ENCODE assay signal across 10 cellular contexts in the genomic region with DNA sequence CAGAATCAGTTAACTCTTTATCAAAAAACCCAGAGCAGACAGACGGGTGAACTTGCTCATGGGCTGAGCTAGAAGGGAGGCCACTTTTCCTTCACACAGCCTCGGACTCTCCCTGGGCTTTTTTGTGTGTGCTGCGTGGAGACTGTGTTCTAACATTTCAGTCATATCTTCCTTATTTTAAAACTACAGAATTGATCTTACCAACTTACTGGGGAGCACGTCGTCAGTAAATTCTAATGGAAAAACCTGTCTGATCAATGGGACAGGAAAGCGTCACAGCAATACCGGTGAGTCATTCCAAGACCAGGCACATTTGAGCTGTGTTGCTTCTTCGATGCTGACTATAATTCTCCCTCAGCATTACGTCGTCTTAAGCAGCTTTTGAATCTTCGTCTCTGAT.
DNase-seq lines count a peak whose midpoint lies in the region; ATAC-seq and TF ChIP-seq lines count a peak whose summit lies in the region.
"Had no signal": no experiment of that assay in that cellular context is flagged by ENCODE, and none has a peak within 500 bp of the region (broad histone marks: within the 10 kb centered on the region; RNA-seq: fewer than 3 reads in every experiment).

No MANE protein-coding gene starts in this region.

- no peak for ATAC-seq in body of pancreas

- no peak overlapping the region for H3K23ac ChIP-seq in mesenchymal stem cell (ENCODE audit: low read length in 2 of 2)

- peaks cover 22% of the 10 kb centered on the region for H3K36me3 Mint-ChIP-seq in activated naive CD4-positive, alpha-beta T cell treated with anti-CD3 and anti-CD28 coated beads, Interleukin-2, amount 10 ng/mL, durations not matched to agents 7 days and 5 days

- H3K27ac Mint-ChIP-seq in activated naive CD4-positive, alpha-beta T cell treated with anti-CD3 and anti-CD28 coated beads, Interleukin-2, amount 10 ng/mL, durations not matched to agents 7 days and 5 days, result peak overlapping the region; percentile 15

- H2AFZ ChIP-seq in mesenchymal stem cell (ENCODE audit: low read depth, low read length), result no peak overlapping the region

- H3K18ac ChIP-seq in mesenchymal stem cell (ENCODE audit: low read depth in 1 of 2, low read length in 2 of 2), result peak overlapping the region in 1 of 2 experiments; percentile 9

- TF ChIP-seq CTCF in body of pancreas (IDR thresholded peaks at IDR 0.05), result no peak

- H3K4ac ChIP-seq in mesenchymal stem cell (ENCODE audit: low read depth in 1 of 2, low read length in 2 of 2), result no peak overlapping the region

- H3K27me3 Mint-ChIP-seq in activated naive CD4-positive, alpha-beta T cell treated with anti-CD3 and anti-CD28 coated beads, Interleukin-2, amount 10 ng/mL, durations not matched to agents 7 days and 5 days, result no peaks in the 10 kb centered on the region

- TF ChIP-seq POLR2A in body of pancreas (IDR thresholded peaks at IDR 0.05), result no peak

- H3K4me2 ChIP-seq in mesenchymal stem cell (ENCODE audit: low read length, poor library complexity, severe bottlenecking), result no peak overlapping the region

- no peak overlapping the region for H2BK15ac ChIP-seq in mesenchymal stem cell (ENCODE audit: low read depth, poor library complexity, severe bottlenecking)

- H3K4me1 Mint-ChIP-seq in activated naive CD4-positive, alpha-beta T cell treated with anti-CD3 and anti-CD28 coated beads, Interleukin-2, amount 10 ng/mL, durations not matched to agents 7 days and 5 days, result peaks cover 30% of the 10 kb centered on the region

- no peak overlapping the region for H3K14ac ChIP-seq in mesenchymal stem cell (ENCODE audit: low read length in 2 of 2)

- WGBS in mesenchymal stem cell, result 56% methylated on average over 11 of the region's 11 CpGs
- 92 to 95% methylated on average over 11 of the region's 11 CpGs for WGBS in body of pancreas, 2 donors

- no peak overlapping the region for H3K9ac ChIP-seq in mesenchymal stem cell (ENCODE audit: low read length)

- H2BK120ac ChIP-seq in mesenchymal stem cell (ENCODE audit: low read depth, low read length), result no peak overlapping the region

- H2BK12ac ChIP-seq in mesenchymal stem cell (ENCODE audit: low read length in 2 of 2), result peak overlapping the region in 1 of 2 experiments; percentile 48

- CTCF ChIA-PET in activated naive CD4-positive, alpha-beta T cell treated with anti-CD3 and anti-CD28 coated beads, Interleukin-2, amount 10 ng/mL, durations not matched to agents 7 days and 5 days (lab: Charles Lee), result interaction anchor here (0.5 to 1.8 kb wide), 4 partner anchors 30 to 657 kb away, joined by 3 to 5 read pairs (median 3); no protein-coding TSS in a partner anchor

- H3K27me3 ChIP-seq in mesenchymal stem cell (ENCODE audit: control insufficient read depth in 1 of 2, insufficient read depth in 1 of 2, low read length in 2 of 2) (no peaks in the 10 kb centered on the region), body of pancreas (no peaks in the 10 kb centered on the region)

- peak overlapping the region; percentile 6 for H3K4me3 Mint-ChIP-seq in activated naive CD4-positive, alpha-beta T cell treated with anti-CD3 and anti-CD28 coated beads, Interleukin-2, amount 10 ng/mL, durations not matched to agents 7 days and 5 days

- H3K36me3 ChIP-seq in mesenchymal stem cell (ENCODE audit: control insufficient read depth in 1 of 2, insufficient read depth in 2 of 2, low read depth in 1 of 2, low read length in 2 of 2) (no peaks in the 10 kb centered on the region), body of pancreas (replicated peaks in 1 of 2; ENCODE audit: insufficient read depth in 1 of 2, low read depth in 2 of 2) (no peaks in the 10 kb centered on the region)

- DNase-seq in stimulated activated CD4-positive, alpha-beta T cell treated with anti-CD3 and anti-CD28 coated beads, Interleukin-15, amount 100 ng/mL, for 24 hours, result peak; percentile 70
- no peak for DNase-seq in stimulated activated CD4-positive, alpha-beta T cell treated with anti-CD3 and anti-CD28 coated beads, Interleukin-2, amount 100 ng/mL, for 48 hours
- DNase-seq in activated naive CD4-positive, alpha-beta T cell treated with anti-CD3 and anti-CD28 coated beads, Interleukin-2, amount 10 ng/mL, durations not matched to agents 7 days and 5 days, result peak; percentile 27
- DNase-seq in mesenchymal stem cell, result peak; percentile 83
- no peak for DNase-seq in KG1 (lab: John Stamatoyannopoulos, UW)
- DNase-seq in body of pancreas, result no peak
- no peak for DNase-seq in DMS153 (lab: John Stamatoyannopoulos, UW)
- DNase-seq in kidney tubule cell (ENCODE audit: low spot score), result no peak
- DNase-seq: H7, SHP77 treated with DMSO at 0.1 percent for 48 hours had no signal

- peaks cover 24% of the 10 kb centered on the region for H3K79me1 ChIP-seq in mesenchymal stem cell (replicated peaks; ENCODE audit: low read length, poor library complexity, severe bottlenecking)

- no peak overlapping the region for H3K27ac ChIP-seq in mesenchymal stem cell (ENCODE audit: low read length, poor library complexity, severe bottlenecking)
- H3K27ac ChIP-seq in body of pancreas, result no peak overlapping the region

- H2BK5ac ChIP-seq in mesenchymal stem cell (ENCODE audit: low read depth, low read length, poor library complexity, severe bottlenecking), result no peak overlapping the region

- H4K8ac ChIP-seq in mesenchymal stem cell (ENCODE audit: low read length), result no peak overlapping the region

- H3K9me3 ChIP-seq in mesenchymal stem cell (ENCODE audit: control insufficient read depth, low read length) (no peaks in the 10 kb centered on the region), body of pancreas (no peaks in the 10 kb centered on the region)

- H4K91ac ChIP-seq in mesenchymal stem cell (ENCODE audit: low read length), result no peak overlapping the region

- H3K9me3 Mint-ChIP-seq in activated naive CD4-positive, alpha-beta T cell treated with anti-CD3 and anti-CD28 coated beads, Interleukin-2, amount 10 ng/mL, durations not matched to agents 7 days and 5 days, result no peaks in the 10 kb centered on the region

- intact Hi-C loops in body of pancreas (cut with DNase I), result no loop called here

- peak overlapping the region; percentile 41 for H2AK5ac ChIP-seq in mesenchymal stem cell (ENCODE audit: low read length, severe bottlenecking)

- H3K4me1 ChIP-seq in mesenchymal stem cell (ENCODE audit: control insufficient read depth, insufficient read depth, low read depth, low read length) (peaks cover 7% of the 10 kb centered on the region), body of pancreas (peaks cover 84% of the 10 kb centered on the region)

- H3K4me3 ChIP-seq in mesenchymal stem cell (ENCODE audit: insufficient read depth in 1 of 2, low read depth in 1 of 2, low read length in 2 of 2) (no peak overlapping the region), body of pancreas (no peak overlapping the region)

Comparison
In these comparisons a context has a peak if more than half of its experiments do, and no peak if none do; other contexts are left out.
1. DNase-seq: peak in stimulated activated CD4-positive, alpha-beta T cell treated with anti-CD3 and anti-CD28 coated beads, Interleukin-15, amount 100 ng/mL, for 24 hours (single experiment), activated naive CD4-positive, alpha-beta T cell treated with anti-CD3 and anti-CD28 coated beads, Interleukin-2, amount 10 ng/mL, durations not matched to agents 7 days and 5 days (single experiment) and mesenchymal stem cell (single experiment); none in stimulated activated CD4-positive, alpha-beta T cell treated with anti-CD3 and anti-CD28 coated beads, Interleukin-2, amount 100 ng/mL, for 48 hours (0 of 2), KG1 (single experiment), body of pancreas (0 of 4), DMS153 (single experiment) and kidney tubule cell (single experiment).